21 cellular contexts compared by ENCODE assay signal in the genomic region with DNA sequence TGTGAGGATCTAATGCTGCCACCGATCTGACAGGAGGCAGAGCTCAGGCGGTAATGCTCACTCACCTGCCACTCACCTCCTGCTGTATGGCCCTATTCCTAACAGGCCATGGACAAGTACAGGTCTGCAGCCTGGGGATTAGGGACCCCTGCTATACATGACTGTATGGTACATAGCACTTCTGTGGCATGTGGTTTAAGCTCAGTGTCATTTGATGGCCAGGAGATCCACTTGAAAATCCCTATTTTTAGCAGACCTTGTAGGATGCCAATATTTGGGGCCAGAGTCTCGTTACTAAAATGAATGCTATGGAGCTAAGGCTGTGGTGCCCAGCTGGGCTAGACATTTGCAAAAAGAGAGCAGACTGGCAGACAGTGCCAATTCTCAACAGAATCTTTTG. TPM values are rescaled to one million over a fixed set of nuclear protein-coding genes. Genes with fewer than 3 reads are reported as not detected.
DNase-seq lines count a peak whose midpoint lies in the region; ATAC-seq and TF ChIP-seq lines count a peak whose summit lies in the region.
"Had no signal": no experiment of that assay in that cellular context is flagged by ENCODE, and none has a peak within 500 bp of the region (broad histone marks: within the 10 kb centered on the region; RNA-seq: fewer than 3 reads in every experiment).

No MANE protein-coding gene starts in this region.

- in situ Hi-C loops in GM23248 (cut with MboI): no loop called here

- H3K27me3 ChIP-seq in parathyroid adenoma (ENCODE audit: control insufficient read depth, insufficient read depth, low read length) (no peaks in the 10 kb centered on the region), tibial nerve (no peaks in the 10 kb centered on the region), GM23248 (replicated peaks; ENCODE audit: insufficient read depth) (no peaks in the 10 kb centered on the region)
- H3K27me3 ChIP-seq: SJCRH30 had no signal

- H3K36me3 ChIP-seq in parathyroid adenoma (ENCODE audit: control insufficient read depth, insufficient read depth, low read length) (no peaks in the 10 kb centered on the region), tibial nerve (peaks cover 0 to 27% (median 4%) of the 10 kb centered on the region in 3 donors), GM23248 (ENCODE audit: low read depth) (peaks cover 14% of the 10 kb centered on the region; the same call in 1 of the 2 replicates)

- 54 to 65% methylated on average over 2 to 3 of the region's 3 CpGs for WGBS in tibial nerve, 2 donors
- WGBS in GM23248 (ENCODE audit: low coverage in 1 of 2, low lambda C conversion rate in 2 of 2, missing lambda C conversion rate in 2 of 2), 2 experiments: 73 to 93% methylated on average over 3 of the region's 3 CpGs

- H2AFZ ChIP-seq in parathyroid adenoma (no peak overlapping the region), GM23248 (no peak overlapping the region)

- DNase-seq in Right ventricle myocardium superior (no peak), Right ventricle myocardium inferior (ENCODE audit: missing footprints) (no peak), left cardiac atrium (no peak), tibial nerve (ENCODE audit: low spot score in 2 of 2) (no peak), hepatic stellate cell (ENCODE audit: low spot score) (no peak), middle frontal gyrus (ENCODE audit: extremely low spot score, low spot score) (no peak), GM23248 (no peak)
- DNase-seq: AML-193, DMS79, H7, HFFc6, MV-4-11, NCI-H1694 treated with DMSO at 0.1 percent for 48 hours, RPMI8226, SJCRH30 had no signal

- H3K9me2 ChIP-seq in GM23248 (ENCODE audit: insufficient read depth): no peaks in the 10 kb centered on the region

- H3K27ac ChIP-seq in parathyroid adenoma (peak overlapping the region; percentile 79), tibial nerve (peak overlapping the region; percentile 42 to 89 (median 81)), GM23248 (no peak overlapping the region)
- H3K27ac ChIP-seq: 22Rv1, C4-2B, HL-60, KMS-11, SJCRH30 had no signal

- H3K79me2 ChIP-seq in parathyroid adenoma: no peaks in the 10 kb centered on the region
- H3K79me2 ChIP-seq in GM23248 (ENCODE audit: insufficient read depth): no peaks in the 10 kb centered on the region

- H3K9me3 ChIP-seq in parathyroid adenoma (ENCODE audit: control insufficient read depth, low read length): no peaks in the 10 kb centered on the region
- no peaks in the 10 kb centered on the region for H3K9me3 ChIP-seq in tibial nerve
- H3K9me3 ChIP-seq in GM23248 (ENCODE audit: low read depth): no peaks in the 10 kb centered on the region
- H3K9me3 ChIP-seq: SJCRH30 had no signal

- TF ChIP-seq CTCF in parathyroid adenoma (IDR thresholded peaks at IDR 0.05) (no peak), tibial nerve (IDR thresholded peaks at IDR 0.05) (no peak)

- no peak overlapping the region for H3K4me3 ChIP-seq in parathyroid adenoma (ENCODE audit: low read depth, low read length)
- H3K4me3 ChIP-seq in tibial nerve: no peak overlapping the region
- no peak overlapping the region for H3K4me3 ChIP-seq in GM23248
- H3K4me3 ChIP-seq: SJCRH30 had no signal

- TF ChIP-seq EP300 in tibial nerve (IDR thresholded peaks at IDR 0.05): no peak

- intact Hi-C loops in Right ventricle myocardium superior (cut with DNase I) (no loop called here), Right ventricle myocardium inferior (cut with DNase I) (no loop called here), left cardiac atrium (cut with DNase I) (no loop called here)

- H3F3A ChIP-seq in GM23248 (ENCODE audit: insufficient read depth): no peaks in the 10 kb centered on the region

- H3K4me2 ChIP-seq in parathyroid adenoma (ENCODE audit: low read length) (no peak overlapping the region), GM23248 (ENCODE audit: unreplicated experiment) (no peak overlapping the region)
- H3K4me2 ChIP-seq: KMS-11 had no signal

- TF ChIP-seq POLR2A in tibial nerve (IDR thresholded peaks at IDR 0.05): no peak

- H4K20me1 ChIP-seq in GM23248 (ENCODE audit: insufficient read depth): no peaks in the 10 kb centered on the region

- ATAC-seq in Right ventricle myocardium superior (ENCODE audit: poor library complexity): peak; percentile 59
- ATAC-seq in Right ventricle myocardium inferior: no peak
- peak; percentile 12 to 31 for ATAC-seq in left cardiac atrium

- H3K9ac ChIP-seq in parathyroid adenoma (no peak overlapping the region), GM23248 (no peak overlapping the region)
- H3K9ac ChIP-seq: KMS-11 had no signal

- H3K4me1 ChIP-seq in parathyroid adenoma (peaks cover 6% of the 10 kb centered on the region), tibial nerve (peaks cover 0 to 83% (median 23%) of the 10 kb centered on the region in 4 donors), GM23248 (ENCODE audit: insufficient read depth) (no peaks in the 10 kb centered on the region)
- H3K4me1 ChIP-seq: SJCRH30 had no signal

RNA-seq across cellular contexts. Expression of gene ANGPTL7, which starts 1.7 kb away (rescaled TPM):
- total RNA-seq in Right ventricle myocardium superior (0.89 TPM), Right ventricle myocardium inferior (0.51 TPM), left cardiac atrium (1 to 10 TPM in 1 of 2 donors, under 1 TPM in 1; 0.39 to 3.0 TPM), tibial nerve (1,000 to 10,000 TPM; 1,094 to 2,140 (median 1,213) TPM)
- total RNA-seq in GM23248 (2014; rRNA removed; shearing (Covaris generic)): not detected in 2 replicates
- not detected in 2 replicates for polyA plus RNA-seq in GM23248 (2016; fragmentation: Nextera tagmentation; extraction: Ambion mirVana)
- total RNA-seq: H7, HFFc6, HT1080, SJCRH30 had no signal

Comparison
In these comparisons a context has a peak if more than half of its experiments do, and no peak if none do; other contexts are left out.
1. RNA of gene ANGPTL7, which starts 1.7 kb away (total RNA-seq): 1,094 to 2,140 TPM in tibial nerve; 0.39 to 3.0 TPM in left cardiac atrium, 0.89 TPM in Right ventricle myocardium superior (single experiment), 0.51 TPM in Right ventricle myocardium inferior (single experiment) and not detected in GM23248; every median in the first group is over 100 times any median in the second.